ENCODE assay signal across 1 cellular context in genomic region chr17:76307966-76308338, GRCh38.
TF ChIP-seq lines count a peak whose summit lies in the region.

A gene with protein sequence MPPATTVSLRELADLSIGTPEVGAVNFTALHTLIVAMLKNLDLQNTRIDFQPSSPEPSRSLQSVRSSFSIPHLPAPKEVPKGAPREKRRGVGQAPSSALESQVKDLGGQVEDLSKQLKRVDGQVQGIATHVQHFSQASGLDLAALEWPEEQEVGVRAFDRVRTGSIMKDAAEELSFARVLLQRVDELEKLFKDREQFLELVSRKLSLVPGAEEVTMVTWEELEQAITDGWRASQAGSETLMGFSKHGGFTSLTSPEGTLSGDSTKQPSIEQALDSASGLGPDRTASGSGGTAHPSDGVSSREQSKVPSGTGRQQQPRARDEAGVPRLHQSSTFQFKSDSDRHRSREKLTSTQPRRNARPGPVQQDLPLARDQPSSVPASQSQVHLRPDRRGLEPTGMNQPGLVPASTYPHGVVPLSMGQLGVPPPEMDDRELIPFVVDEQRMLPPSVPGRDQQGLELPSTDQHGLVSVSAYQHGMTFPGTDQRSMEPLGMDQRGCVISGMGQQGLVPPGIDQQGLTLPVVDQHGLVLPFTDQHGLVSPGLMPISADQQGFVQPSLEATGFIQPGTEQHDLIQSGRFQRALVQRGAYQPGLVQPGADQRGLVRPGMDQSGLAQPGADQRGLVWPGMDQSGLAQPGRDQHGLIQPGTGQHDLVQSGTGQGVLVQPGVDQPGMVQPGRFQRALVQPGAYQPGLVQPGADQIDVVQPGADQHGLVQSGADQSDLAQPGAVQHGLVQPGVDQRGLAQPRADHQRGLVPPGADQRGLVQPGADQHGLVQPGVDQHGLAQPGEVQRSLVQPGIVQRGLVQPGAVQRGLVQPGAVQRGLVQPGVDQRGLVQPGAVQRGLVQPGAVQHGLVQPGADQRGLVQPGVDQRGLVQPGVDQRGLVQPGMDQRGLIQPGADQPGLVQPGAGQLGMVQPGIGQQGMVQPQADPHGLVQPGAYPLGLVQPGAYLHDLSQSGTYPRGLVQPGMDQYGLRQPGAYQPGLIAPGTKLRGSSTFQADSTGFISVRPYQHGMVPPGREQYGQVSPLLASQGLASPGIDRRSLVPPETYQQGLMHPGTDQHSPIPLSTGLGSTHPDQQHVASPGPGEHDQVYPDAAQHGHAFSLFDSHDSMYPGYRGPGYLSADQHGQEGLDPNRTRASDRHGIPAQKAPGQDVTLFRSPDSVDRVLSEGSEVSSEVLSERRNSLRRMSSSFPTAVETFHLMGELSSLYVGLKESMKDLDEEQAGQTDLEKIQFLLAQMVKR (N-terminal part only) (minus strand): TSS chr17:76308276. CDS start chr17:76307998, 278 bp downstream.

TF ChIP-seq in HepG2, 621 proteins besides CTCF, POLR2A, EP300 and RAD21 (continued from another document):
- no peak for TF ChIP-seq ESRRA (CRISPR knock-in tag; IDR thresholded peaks at IDR 0.05; ENCODE audit: low read depth)
TF ChIP-seq in HepG2: peak in this region for 3.
